Comparison of ENCODE assay signal across 30 cellular contexts in the genomic region with DNA sequence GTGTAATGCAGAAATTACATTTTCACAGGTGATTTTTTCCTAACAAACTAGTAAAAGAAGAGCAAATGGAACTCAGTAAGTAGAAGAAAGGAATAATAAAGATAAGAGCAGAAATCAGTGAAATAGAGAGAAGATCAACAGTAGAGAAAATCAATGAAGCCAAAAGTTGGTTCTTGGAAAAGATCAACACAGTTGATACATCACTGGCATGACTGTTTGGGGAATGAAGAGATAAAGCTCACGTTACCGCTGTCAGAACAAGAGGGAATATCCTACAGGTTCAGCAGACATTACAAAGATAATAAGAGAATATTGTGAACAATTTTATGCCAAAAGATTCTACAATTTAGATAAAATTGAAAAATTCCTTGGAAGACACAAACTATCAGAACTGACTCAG.
"Had no signal": no experiment of that assay in that cellular context is flagged by ENCODE, and none has a peak within 500 bp of the region (broad histone marks: within the 10 kb centered on the region; RNA-seq: fewer than 3 reads in every experiment).

No MANE protein-coding gene starts in this region.

- H3K27me3 Mint-ChIP-seq: naive thymus-derived CD4-positive, alpha-beta T cell; progenitor cell of endocrine pancreas; stimulated activated naive B cell treated with anti-CD40 and anti-IgM and Interleukin-4, amounts not matched to agents 10 μg/mL and 1 μg/mL and 100 μg/mL, for 72 hours; stimulated activated naive CD8-positive, alpha-beta T cell treated with anti-CD3 and anti-CD28 coated beads, Interleukin-15, Interleukin-2, amounts not matched to agents 100 ng/mL and 50 ng/mL, for 24 hours had no signal

- H3K4me1 Mint-ChIP-seq: naive thymus-derived CD4-positive, alpha-beta T cell; natural killer cell; stimulated activated naive B cell treated with anti-CD40 and anti-IgM and Interleukin-4, amounts not matched to agents 10 μg/mL and 1 μg/mL and 100 μg/mL, for 72 hours had no signal

- H3K27me3 ChIP-seq: neural progenitor cell, ovary, spleen, thyroid gland, tibial nerve, upper lobe of left lung, vagina had no signal

- DNase-seq: naive thymus-derived CD4-positive, alpha-beta T cell; natural killer cell; occipital lobe; ovary; posterior cingulate gyrus; psoas muscle; right cardiac atrium; spleen; stimulated activated CD4-positive, alpha-beta T cell treated with anti-CD3 and anti-CD28 coated beads, Interleukin-12 subunit alpha, Interleukin-12 subunit beta, amount 100 ng/mL, for 4 hours; stimulated activated CD4-positive, alpha-beta T cell treated with anti-CD3 and anti-CD28 coated beads, Interleukin-1b, Interleukin-23, amount 100 ng/mL, for 48 hours; stimulated activated CD4-positive, alpha-beta T cell treated with anti-CD3 and anti-CD28 coated beads, Interleukin-4, amount 100 ng/mL, for 1 hour; stimulated activated CD4-positive, alpha-beta T cell treated with anti-CD3 and anti-CD28 coated beads, Interleukin-4, amount 100 ng/mL, for 4 hours; stimulated activated CD8-positive, alpha-beta memory T cell treated with anti-CD3 and anti-CD28 coated beads, Interleukin-4, amount 100 ng/mL, for 48 hours; stimulated activated naive B cell treated with anti-CD40 and anti-IgM and Interleukin-4, amounts not matched to agents 10 μg/mL and 1 μg/mL and 100 μg/mL, for 72 hours; stimulated activated naive CD4-positive, alpha-beta T cell treated with Interleukin-2 at 50 U/mL for 16 hours; stomach; thyroid gland; upper lobe of left lung had no signal

- H3K9me3 ChIP-seq: ovary, psoas muscle, spleen, stomach, thoracic aorta, thyroid gland, tibial nerve, upper lobe of left lung, vagina had no signal

- FAIRE-seq: urothelium cell line had no signal

- H3K27ac ChIP-seq: neural progenitor cell, ovary, parathyroid adenoma, psoas muscle, skin epidermis, spleen, stomach, thoracic aorta, thyroid gland, tibial nerve, upper lobe of left lung, vagina had no signal

- H3K36me3 Mint-ChIP-seq: natural killer cell; neural progenitor cell; stimulated activated naive B cell treated with anti-CD40 and anti-IgM and Interleukin-4, amounts not matched to agents 10 μg/mL and 1 μg/mL and 100 μg/mL, for 72 hours had no signal

- H3K4me3 ChIP-seq: neural progenitor cell, ovary, psoas muscle, skin epidermis, smooth muscle cell, spleen, stomach, thoracic aorta, thyroid gland, tibial nerve, upper lobe of left lung, vagina had no signal

- H3K79me2 ChIP-seq: parathyroid adenoma had no signal

- H3K36me3 ChIP-seq: neural progenitor cell, ovary, spleen, stomach, thoracic aorta, thyroid gland, tibial nerve, upper lobe of left lung, vagina had no signal

- H3K9ac ChIP-seq: neural progenitor cell, parathyroid adenoma had no signal

- H3K4me2 ChIP-seq: neural progenitor cell, smooth muscle cell had no signal

- H3K9me3 Mint-ChIP-seq: natural killer cell; neural progenitor cell; stimulated activated naive B cell treated with anti-CD40 and anti-IgM and Interleukin-4, amounts not matched to agents 10 μg/mL and 1 μg/mL and 100 μg/mL, for 72 hours; stimulated activated naive CD8-positive, alpha-beta T cell treated with anti-CD3 and anti-CD28 coated beads, Interleukin-15, Interleukin-2, amounts not matched to agents 100 ng/mL and 50 ng/mL, for 24 hours had no signal

- H3K4me1 ChIP-seq: parathyroid adenoma, psoas muscle, stomach, upper lobe of left lung, vagina had no signal

- H3K27ac Mint-ChIP-seq: natural killer cell; neural progenitor cell; progenitor cell of endocrine pancreas; stimulated activated naive B cell treated with anti-CD40 and anti-IgM and Interleukin-4, amounts not matched to agents 10 μg/mL and 1 μg/mL and 100 μg/mL, for 72 hours; stimulated activated naive CD8-positive, alpha-beta T cell treated with anti-CD3 and anti-CD28 coated beads, Interleukin-15, Interleukin-2, amounts not matched to agents 100 ng/mL and 50 ng/mL, for 24 hours had no signal

- H3K4me3 Mint-ChIP-seq: naive thymus-derived CD4-positive, alpha-beta T cell; natural killer cell; nephron; neural progenitor cell; stimulated activated naive B cell treated with anti-CD40 and anti-IgM and Interleukin-4, amounts not matched to agents 10 μg/mL and 1 μg/mL and 100 μg/mL, for 72 hours; stimulated activated naive CD8-positive, alpha-beta T cell treated with anti-CD3 and anti-CD28 coated beads, Interleukin-15, Interleukin-2, amounts not matched to agents 100 ng/mL and 50 ng/mL, for 24 hours had no signal

- ATAC-seq: naive thymus-derived CD4-positive, alpha-beta T cell; natural killer cell; psoas muscle; right cardiac atrium; sciatic nerve; stimulated activated naive B cell treated with anti-CD40 and anti-IgM and Interleukin-4, amounts not matched to agents 10 μg/mL and 1 μg/mL and 100 μg/mL, for 72 hours had no signal

- H2AFZ ChIP-seq: neural progenitor cell, parathyroid adenoma had no signal
